Comparison of ENCODE assay signal across 1 cellular context in the genomic region with DNA sequence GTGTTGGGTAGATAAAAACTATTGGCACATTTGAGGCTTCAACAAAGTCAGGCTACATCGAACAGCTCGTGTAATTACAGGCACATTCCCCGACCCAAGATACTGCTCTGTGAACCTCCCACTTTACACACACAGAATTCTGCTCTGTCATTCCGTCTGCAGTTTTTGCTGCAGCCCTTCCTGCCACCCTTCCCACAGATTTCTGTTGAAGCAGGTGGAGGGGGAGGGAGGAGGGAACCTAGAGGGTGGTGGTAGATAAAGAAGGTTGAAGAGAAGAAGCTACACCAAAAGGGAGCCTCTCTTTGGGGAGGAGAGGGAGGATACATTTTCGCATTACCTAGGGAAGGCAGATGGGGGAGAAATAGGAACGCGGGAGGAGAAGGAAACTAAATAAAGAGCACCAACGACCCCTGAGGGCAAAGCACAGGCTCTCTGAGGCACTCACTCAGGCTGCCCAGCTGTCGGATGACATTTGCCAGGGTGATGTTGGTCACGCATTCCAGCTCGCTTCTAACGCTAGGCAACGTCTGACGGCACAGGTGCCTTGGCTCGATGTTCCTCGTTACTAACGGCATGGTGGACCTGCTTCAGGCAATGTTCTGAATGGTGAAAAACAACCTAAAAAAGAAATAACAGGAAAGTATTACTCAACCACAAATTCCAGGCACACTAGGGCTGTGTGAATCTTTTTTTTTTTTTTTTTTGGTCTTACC.
TF ChIP-seq lines count a peak whose summit lies in the region.

No MANE protein-coding gene starts in this region.

TF ChIP-seq in K562, 482 proteins besides CTCF, POLR2A, EP300 and RAD21 (continued from another document and continues in another):
- TF ChIP-seq MGA (IDR thresholded peaks at IDR 0.05) (peak; percentile 79; the same call in 1 of the 2 replicates), SOX6 (IDR thresholded peaks at IDR 0.05) (peak; percentile 84), BMI1 (IDR thresholded peaks at IDR 0.05; ENCODE audit: low read length) (no peak), POLR3A (IDR thresholded peaks at IDR 0.05; ENCODE audit: borderline replicate concordance, extremely low read depth, insufficient read depth, insufficient read length) (no peak), IRF9 (tag; IDR thresholded peaks at IDR 0.05) (no peak), ZBTB11 (CRISPR knock-in tag; IDR thresholded peaks at IDR 0.05) (peak in 1 of 3 experiments; percentile 51; a peak in 1 of 6 replicates), PRDM10 (IDR thresholded peaks at IDR 0.05; ENCODE audit: partially characterized antibody) (peak; percentile 58), HNRNPLL (IDR thresholded peaks at IDR 0.05; ENCODE audit: low read depth, low read length, poor library complexity, severe bottlenecking) (no peak), NFE2L1 (tag; IDR thresholded peaks at IDR 0.05; ENCODE audit: borderline replicate concordance, low read depth) (peak; percentile 54; the same call in 1 of the 2 replicates)
- TF ChIP-seq, protein P1, sequence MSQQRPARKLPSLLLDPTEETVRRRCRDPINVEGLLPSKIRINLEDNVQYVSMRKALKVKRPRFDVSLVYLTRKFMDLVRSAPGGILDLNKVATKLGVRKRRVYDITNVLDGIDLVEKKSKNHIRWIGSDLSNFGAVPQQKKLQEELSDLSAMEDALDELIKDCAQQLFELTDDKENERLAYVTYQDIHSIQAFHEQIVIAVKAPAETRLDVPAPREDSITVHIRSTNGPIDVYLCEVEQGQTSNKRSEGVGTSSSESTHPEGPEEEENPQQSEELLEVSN (IDR thresholded peaks at IDR 0.05; ENCODE audit: borderline replicate concordance in 1 of 2, extremely low read depth in 1 of 2, insufficient read depth in 1 of 2, insufficient read length in 1 of 2, low read depth in 1 of 2, low read length in 1 of 2, poor library complexity in 1 of 2, severe bottlenecking in 1 of 2), result peak; percentile 35 to 71
- TF ChIP-seq, protein P2, sequence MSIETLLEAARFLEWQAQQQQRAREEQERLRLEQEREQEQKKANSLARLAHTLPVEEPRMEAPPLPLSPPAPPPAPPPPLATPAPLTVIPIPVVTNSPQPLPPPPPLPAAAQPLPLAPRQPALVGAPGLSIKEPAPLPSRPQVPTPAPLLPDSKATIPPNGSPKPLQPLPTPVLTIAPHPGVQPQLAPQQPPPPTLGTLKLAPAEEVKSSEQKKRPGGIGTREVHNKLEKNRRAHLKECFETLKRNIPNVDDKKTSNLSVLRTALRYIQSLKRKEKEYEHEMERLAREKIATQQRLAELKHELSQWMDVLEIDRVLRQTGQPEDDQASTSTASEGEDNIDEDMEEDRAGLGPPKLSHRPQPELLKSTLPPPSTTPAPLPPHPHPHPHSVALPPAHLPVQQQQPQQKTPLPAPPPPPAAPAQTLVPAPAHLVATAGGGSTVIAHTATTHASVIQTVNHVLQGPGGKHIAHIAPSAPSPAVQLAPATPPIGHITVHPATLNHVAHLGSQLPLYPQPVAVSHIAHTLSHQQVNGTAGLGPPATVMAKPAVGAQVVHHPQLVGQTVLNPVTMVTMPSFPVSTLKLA (conservative IDR thresholded peaks at IDR 0.05), result peak in 1 of 2 experiments; percentile 72; a peak in 3 of 4 replicates
- TF ChIP-seq, protein P3, sequence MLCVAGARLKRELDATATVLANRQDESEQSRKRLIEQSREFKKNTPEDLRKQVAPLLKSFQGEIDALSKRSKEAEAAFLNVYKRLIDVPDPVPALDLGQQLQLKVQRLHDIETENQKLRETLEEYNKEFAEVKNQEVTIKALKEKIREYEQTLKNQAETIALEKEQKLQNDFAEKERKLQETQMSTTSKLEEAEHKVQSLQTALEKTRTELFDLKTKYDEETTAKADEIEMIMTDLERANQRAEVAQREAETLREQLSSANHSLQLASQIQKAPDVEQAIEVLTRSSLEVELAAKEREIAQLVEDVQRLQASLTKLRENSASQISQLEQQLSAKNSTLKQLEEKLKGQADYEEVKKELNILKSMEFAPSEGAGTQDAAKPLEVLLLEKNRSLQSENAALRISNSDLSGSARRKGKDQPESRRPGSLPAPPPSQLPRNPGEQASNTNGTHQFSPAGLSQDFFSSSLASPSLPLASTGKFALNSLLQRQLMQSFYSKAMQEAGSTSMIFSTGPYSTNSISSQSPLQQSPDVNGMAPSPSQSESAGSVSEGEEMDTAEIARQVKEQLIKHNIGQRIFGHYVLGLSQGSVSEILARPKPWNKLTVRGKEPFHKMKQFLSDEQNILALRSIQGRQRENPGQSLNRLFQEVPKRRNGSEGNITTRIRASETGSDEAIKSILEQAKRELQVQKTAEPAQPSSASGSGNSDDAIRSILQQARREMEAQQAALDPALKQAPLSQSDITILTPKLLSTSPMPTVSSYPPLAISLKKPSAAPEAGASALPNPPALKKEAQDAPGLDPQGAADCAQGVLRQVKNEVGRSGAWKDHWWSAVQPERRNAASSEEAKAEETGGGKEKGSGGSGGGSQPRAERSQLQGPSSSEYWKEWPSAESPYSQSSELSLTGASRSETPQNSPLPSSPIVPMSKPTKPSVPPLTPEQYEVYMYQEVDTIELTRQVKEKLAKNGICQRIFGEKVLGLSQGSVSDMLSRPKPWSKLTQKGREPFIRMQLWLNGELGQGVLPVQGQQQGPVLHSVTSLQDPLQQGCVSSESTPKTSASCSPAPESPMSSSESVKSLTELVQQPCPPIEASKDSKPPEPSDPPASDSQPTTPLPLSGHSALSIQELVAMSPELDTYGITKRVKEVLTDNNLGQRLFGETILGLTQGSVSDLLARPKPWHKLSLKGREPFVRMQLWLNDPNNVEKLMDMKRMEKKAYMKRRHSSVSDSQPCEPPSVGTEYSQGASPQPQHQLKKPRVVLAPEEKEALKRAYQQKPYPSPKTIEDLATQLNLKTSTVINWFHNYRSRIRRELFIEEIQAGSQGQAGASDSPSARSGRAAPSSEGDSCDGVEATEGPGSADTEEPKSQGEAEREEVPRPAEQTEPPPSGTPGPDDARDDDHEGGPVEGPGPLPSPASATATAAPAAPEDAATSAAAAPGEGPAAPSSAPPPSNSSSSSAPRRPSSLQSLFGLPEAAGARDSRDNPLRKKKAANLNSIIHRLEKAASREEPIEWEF (CRISPR knock-in tag; IDR thresholded peaks at IDR 0.05), result no peak
